In genomic region chr9:129697111-129697955, GRCh38 we compare ENCODE assay signal across 9 cellular contexts. TPM values are rescaled to one million over a fixed set of nuclear protein-coding genes. Genes with fewer than 3 reads are reported as not detected.
A peak's percentile ranks its signal among the peaks of the same experiment; 100 is the strongest.
DNase-seq lines count a peak whose midpoint lies in the region; ATAC-seq and TF ChIP-seq lines count a peak whose summit lies in the region.
"Had no signal": no experiment of that assay in that cellular context is flagged by ENCODE, and none has a peak within 500 bp of the region (broad histone marks: within the 10 kb centered on the region; RNA-seq: fewer than 3 reads in every experiment).

No MANE protein-coding gene starts in this region.

- H3K27me3 ChIP-seq in trophoblast cell (ENCODE audit: insufficient read depth, low read length) = peaks cover 9% of the 10 kb centered on the region

- H3K9ac ChIP-seq in trophoblast cell (ENCODE audit: low read length) = no peak overlapping the region

- WGBS in trophoblast cell (ENCODE audit: extremely low coverage, insufficient coverage, insufficient read length) = no CpG with 5 or more reads among the region's 76 CpGs

- H3K27ac Mint-ChIP-seq in activated CD8-positive, alpha-beta memory T cell treated with anti-CD3 and anti-CD28 coated beads, Interleukin-2, amount 10 ng/mL, durations not matched to agents 7 days and 5 days = no peak overlapping the region
- no peak overlapping the region for H3K27ac Mint-ChIP-seq in effector memory CD8-positive, alpha-beta T cell

- peak overlapping the region; percentile 78 for H3K4me2 ChIP-seq in trophoblast cell (ENCODE audit: low read length)

- no peaks in the 10 kb centered on the region for H3K36me3 ChIP-seq in trophoblast cell (ENCODE audit: control insufficient read depth in 1 of 2, insufficient read depth in 2 of 2, low read length in 2 of 2)

- peak overlapping the region; percentile 67 for H4K8ac ChIP-seq in trophoblast cell (ENCODE audit: low read depth, low read length)

- TF ChIP-seq CTCF in fibroblast of pulmonary artery (IDR thresholded peaks at IDR 0.05; ENCODE audit: low read length, missing control alignments) (no peak), GM13977 (IDR thresholded peaks at IDR 0.05; ENCODE audit: extremely low read depth, insufficient read depth, missing control alignments) (no peak)

- no peak overlapping the region for H3K27ac ChIP-seq in trophoblast cell (ENCODE audit: low read depth, low read length)

- peak overlapping the region; percentile 41 for H3K4ac ChIP-seq in trophoblast cell (ENCODE audit: low read depth, low read length)

- peak overlapping the region; percentile 14 for H4K12ac ChIP-seq in trophoblast cell (ENCODE audit: low read depth, low read length)

- H2BK12ac ChIP-seq in trophoblast cell (ENCODE audit: low read length) = peak overlapping the region; percentile 76

- H2AFZ ChIP-seq in trophoblast cell (ENCODE audit: insufficient read depth, low read length, poor library complexity) = peak overlapping the region; percentile 72

- H2BK5ac ChIP-seq in trophoblast cell (ENCODE audit: low read depth, low read length, poor library complexity) = no peak overlapping the region

- peaks cover 11 to 13% of the 10 kb centered on the region in 2 experiments for H3K4me1 ChIP-seq in trophoblast cell (ENCODE audit: control insufficient read depth in 1 of 2, insufficient read depth in 2 of 2, low read length in 2 of 2)

- no peak overlapping the region for H3K4me3 Mint-ChIP-seq in activated CD8-positive, alpha-beta memory T cell treated with anti-CD3 and anti-CD28 coated beads, Interleukin-2, amount 10 ng/mL, durations not matched to agents 7 days and 5 days
- peak overlapping the region in 1 of 2 donors; percentile 61 for H3K4me3 Mint-ChIP-seq in effector memory CD8-positive, alpha-beta T cell

- peak overlapping the region; percentile 18 for H2BK120ac ChIP-seq in trophoblast cell (ENCODE audit: insufficient read depth, low read length, poor library complexity)

- peak overlapping the region; percentile 34 for H3K14ac ChIP-seq in trophoblast cell (ENCODE audit: low read length)

- H3K79me1 ChIP-seq in trophoblast cell (ENCODE audit: low read length) = peaks cover 8% of the 10 kb centered on the region

- peak; percentile 5 for DNase-seq in NCI-H510A treated with DMSO at 0.1 percent for 48 hours (lab: John Stamatoyannopoulos, UW)
- DNase-seq in NCI-H510A (lab: John Stamatoyannopoulos, UW) = no peak
- no peak for DNase-seq in activated CD8-positive, alpha-beta memory T cell treated with anti-CD3 and anti-CD28 coated beads, Interleukin-2, amount 10 ng/mL, durations not matched to agents 7 days and 5 days
- DNase-seq in fibroblast of pulmonary artery (ENCODE audit: low read depth) = peak; percentile 52
- DNase-seq in trophoblast cell = peak in 1 of 2 donors; percentile 21
- no peak for DNase-seq in GM13977 (ENCODE audit: low spot score)
- no peak for DNase-seq in effector memory CD8-positive, alpha-beta T cell

- peak; percentile 36 for ATAC-seq in activated CD8-positive, alpha-beta memory T cell treated with anti-CD3 and anti-CD28 coated beads, Interleukin-2, amount 10 ng/mL, durations not matched to agents 7 days and 5 days
- no peak for ATAC-seq in GM21423 (IDR thresholded peaks at IDR 0.05; ENCODE audit: unreplicated experiment)
- ATAC-seq in effector memory CD8-positive, alpha-beta T cell (replicated peaks) = no peak

- H4K91ac ChIP-seq in trophoblast cell (ENCODE audit: low read depth, low read length) = peak overlapping the region; percentile 48

- no peaks in the 10 kb centered on the region for H3K36me3 Mint-ChIP-seq in activated CD8-positive, alpha-beta memory T cell treated with anti-CD3 and anti-CD28 coated beads, Interleukin-2, amount 10 ng/mL, durations not matched to agents 7 days and 5 days
- no peaks in the 10 kb centered on the region for H3K36me3 Mint-ChIP-seq in effector memory CD8-positive, alpha-beta T cell (ENCODE audit: insufficient read depth)

- peaks cover 63% of the 10 kb centered on the region for H3K27me3 Mint-ChIP-seq in activated CD8-positive, alpha-beta memory T cell treated with anti-CD3 and anti-CD28 coated beads, Interleukin-2, amount 10 ng/mL, durations not matched to agents 7 days and 5 days
- H3K27me3 Mint-ChIP-seq in effector memory CD8-positive, alpha-beta T cell = peaks cover 37 to 81% of the 10 kb centered on the region in 2 donors

- peaks cover 2% of the 10 kb centered on the region for H3K4me1 Mint-ChIP-seq in activated CD8-positive, alpha-beta memory T cell treated with anti-CD3 and anti-CD28 coated beads, Interleukin-2, amount 10 ng/mL, durations not matched to agents 7 days and 5 days
- peaks cover 0 to 5% of the 10 kb centered on the region in 2 donors for H3K4me1 Mint-ChIP-seq in effector memory CD8-positive, alpha-beta T cell (ENCODE audit: low read depth in 2 of 2)

- no peak overlapping the region for H2AK5ac ChIP-seq in trophoblast cell (ENCODE audit: low read length)

- in situ Hi-C loops in GM13977 (cut with MboI; ENCODE audit: low pct_unique_long_range_greater_than_20kb, low sequenced_read_pairs, unreplicated experiment) = no loop called here

- peak overlapping the region; percentile 52 for H3K18ac ChIP-seq in trophoblast cell (ENCODE audit: low read length)

- H3K4me3 ChIP-seq in fibroblast of pulmonary artery (replicated peaks; ENCODE audit: low read depth, low read length) = peak overlapping the region; percentile 43
- peak overlapping the region; percentile 45 for H3K4me3 ChIP-seq in trophoblast cell (ENCODE audit: low read depth, low read length)

- no peaks in the 10 kb centered on the region for H3K79me2 ChIP-seq in trophoblast cell (ENCODE audit: control insufficient read depth, insufficient read depth, low read length, poor library complexity)

- H3K9me3 Mint-ChIP-seq in activated CD8-positive, alpha-beta memory T cell treated with anti-CD3 and anti-CD28 coated beads, Interleukin-2, amount 10 ng/mL, durations not matched to agents 7 days and 5 days (ENCODE audit: low read depth) = no peaks in the 10 kb centered on the region
- H3K9me3 Mint-ChIP-seq in effector memory CD8-positive, alpha-beta T cell = no peaks in the 10 kb centered on the region

- H3K23ac ChIP-seq in trophoblast cell (ENCODE audit: low read length) = no peak overlapping the region

- H3K9me3 ChIP-seq in trophoblast cell (ENCODE audit: insufficient read depth, low read depth, low read length) = peaks cover 8% of the 10 kb centered on the region

- CTCF ChIA-PET in activated CD8-positive, alpha-beta memory T cell treated with anti-CD3 and anti-CD28 coated beads, Interleukin-2, amount 10 ng/mL, durations not matched to agents 7 days and 5 days (lab: Charles Lee) = interaction anchor here (1.1 to 1.6 kb wide), 4 partner anchors 16 to 40 kb away, joined by 4 to 7 read pairs (median 4); no protein-coding TSS in a partner anchor

RNA-seq across cellular contexts. Expression of gene PRRX2, which starts 31.9 kb away (rescaled TPM):
- under 1 TPM in 1 of 2 experiments, not detected in 1; 0.28 TPM for total RNA-seq in activated CD8-positive, alpha-beta memory T cell treated with anti-CD3 and anti-CD28 coated beads, Interleukin-2, amount 10 ng/mL, durations not matched to agents 7 days and 5 days
- 1.3 and 1.4 TPM in 2 replicates for polyA plus RNA-seq in trophoblast cell (2013)

RNA-seq across cellular contexts. Expression of gene ASB6, which starts 55.4 kb away (rescaled TPM):
- total RNA-seq in activated CD8-positive, alpha-beta memory T cell treated with anti-CD3 and anti-CD28 coated beads, Interleukin-2, amount 10 ng/mL, durations not matched to agents 7 days and 5 days = 10 to 100 TPM; 25.0 to 26.4 TPM
- polyA plus RNA-seq in trophoblast cell (2013) = 16.6 and 17.9 TPM in 2 replicates

RNA-seq across cellular contexts. Expression of gene PTGES, which starts 55.5 kb away (rescaled TPM):
- total RNA-seq in activated CD8-positive, alpha-beta memory T cell treated with anti-CD3 and anti-CD28 coated beads, Interleukin-2, amount 10 ng/mL, durations not matched to agents 7 days and 5 days = not detected
- 68.3 and 70.0 TPM in 2 replicates for polyA plus RNA-seq in trophoblast cell (2013)
- total RNA-seq: activated CD8-positive, alpha-beta memory T cell treated with anti-CD3 and anti-CD28 coated beads for 36 hours had no signal

Comparison
In these comparisons a context has a peak if more than half of its experiments do, and no peak if none do; other contexts are left out.
1. DNase-seq: peak in NCI-H510A treated with DMSO at 0.1 percent for 48 hours (single experiment) and fibroblast of pulmonary artery (single experiment); none in NCI-H510A (single experiment), activated CD8-positive, alpha-beta memory T cell treated with anti-CD3 and anti-CD28 coated beads, Interleukin-2, amount 10 ng/mL, durations not matched to agents 7 days and 5 days (single experiment), GM13977 (single experiment) and effector memory CD8-positive, alpha-beta T cell (0 of 3).